ENCODE assay signal across 15 cellular contexts in the genomic region with DNA sequence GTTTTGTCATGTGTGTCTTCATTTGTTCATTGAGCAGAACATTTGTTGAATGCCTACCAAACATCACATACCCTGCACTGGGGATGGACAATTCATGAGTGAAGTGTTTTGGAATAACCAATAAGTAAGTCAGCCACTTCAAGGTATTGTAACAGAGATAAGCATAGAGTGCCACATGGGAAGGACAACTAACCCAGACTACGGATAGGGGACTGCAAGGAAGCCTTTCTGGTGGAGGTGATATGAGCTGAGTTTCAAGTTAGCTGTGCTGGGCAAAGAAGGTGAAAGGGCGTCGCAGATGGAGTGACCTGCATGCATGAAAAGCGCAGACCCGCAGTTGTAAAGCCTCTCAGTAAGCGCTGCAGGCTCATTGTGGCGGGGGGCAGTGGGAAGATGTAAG.
A peak's percentile ranks its signal among the peaks of the same experiment; 100 is the strongest.
DNase-seq lines count a peak whose midpoint lies in the region; ATAC-seq and TF ChIP-seq lines count a peak whose summit lies in the region.
"Had no signal": no experiment of that assay in that cellular context is flagged by ENCODE, and none has a peak within 500 bp of the region (broad histone marks: within the 10 kb centered on the region; RNA-seq: fewer than 3 reads in every experiment).

No MANE protein-coding gene starts in this region.

- CTCF ChIA-PET in activated CD8-positive, alpha-beta T cell treated with anti-CD3 and anti-CD28 coated beads for 36 hours (lab: Charles Lee), result interaction anchor here (1.1 to 4.1 kb wide), 2 partner anchors 18 to 48 kb away, joined by 4 to 26 read pairs; no protein-coding TSS in a partner anchor
- CTCF ChIA-PET in activated CD8-positive, alpha-beta T cell treated with anti-CD3 and anti-CD28 coated beads, Interleukin-2, amount 10 ng/mL, durations not matched to agents 7 days and 5 days (lab: Charles Lee), result interaction anchor here (2.0 to 4.0 kb wide), 2 partner anchors 18 to 48 kb away, joined by 5 to 31 read pairs; no protein-coding TSS in a partner anchor

- TF ChIP-seq POLR2A in adrenal gland (IDR thresholded peaks at IDR 0.05), result no peak

- no peak overlapping the region for H3K4me3 Mint-ChIP-seq in activated CD8-positive, alpha-beta T cell treated with anti-CD3 and anti-CD28 coated beads for 36 hours
- H3K4me3 Mint-ChIP-seq in activated CD8-positive, alpha-beta T cell treated with anti-CD3 and anti-CD28 coated beads, Interleukin-2, amount 10 ng/mL, durations not matched to agents 7 days and 5 days, result no peak overlapping the region
- H3K4me3 Mint-ChIP-seq in activated T-helper 17 cell treated with anti-CD3 and anti-CD28 coated beads, Interleukin-2, amount 50 U/mL, for 72 hours, result no peak overlapping the region
- no peak overlapping the region for H3K4me3 Mint-ChIP-seq in memory B cell
- H3K4me3 Mint-ChIP-seq: CD8-positive, alpha-beta memory T cell; GM23338 had no signal

- no peak overlapping the region for H3K4me3 ChIP-seq in adrenal gland
- H3K4me3 ChIP-seq: BLaER1, GM23338 had no signal

- H3K9me3 ChIP-seq in adrenal gland (replicated peaks in 1 of 3), result no peaks in the 10 kb centered on the region
- H3K9me3 ChIP-seq: BLaER1, Caco-2 had no signal

- H3K27me3 Mint-ChIP-seq in activated CD8-positive, alpha-beta T cell treated with anti-CD3 and anti-CD28 coated beads for 36 hours, result no peaks in the 10 kb centered on the region
- no peaks in the 10 kb centered on the region for H3K27me3 Mint-ChIP-seq in activated CD8-positive, alpha-beta T cell treated with anti-CD3 and anti-CD28 coated beads, Interleukin-2, amount 10 ng/mL, durations not matched to agents 7 days and 5 days (ENCODE audit: low read depth)
- H3K27me3 Mint-ChIP-seq in activated T-helper 17 cell treated with anti-CD3 and anti-CD28 coated beads, Interleukin-2, amount 50 U/mL, for 72 hours, result no peaks in the 10 kb centered on the region
- no peaks in the 10 kb centered on the region for H3K27me3 Mint-ChIP-seq in memory B cell

- no peak for ATAC-seq in activated CD8-positive, alpha-beta T cell treated with anti-CD3 and anti-CD28 coated beads for 36 hours
- no peak for ATAC-seq in activated CD8-positive, alpha-beta T cell treated with anti-CD3 and anti-CD28 coated beads, Interleukin-2, amount 10 ng/mL, durations not matched to agents 7 days and 5 days
- ATAC-seq in activated T-helper 17 cell treated with anti-CD3 and anti-CD28 coated beads, Interleukin-2, amount 50 U/mL, for 72 hours (replicated peaks), result no peak
- no peak for ATAC-seq in memory B cell (ENCODE audit: low read depth)
- ATAC-seq: GM23338 had no signal

- no peak for TF ChIP-seq CTCF in activated CD8-positive, alpha-beta T cell treated with anti-CD3 and anti-CD28 coated beads for 36 hours (IDR thresholded peaks at IDR 0.05)
- TF ChIP-seq CTCF in adrenal gland (IDR thresholded peaks at IDR 0.05), result no peak

- H3K36me3 Mint-ChIP-seq in activated CD8-positive, alpha-beta T cell treated with anti-CD3 and anti-CD28 coated beads for 36 hours (ENCODE audit: low read depth), result peaks cover 32% of the 10 kb centered on the region
- peaks cover 26% of the 10 kb centered on the region for H3K36me3 Mint-ChIP-seq in activated CD8-positive, alpha-beta T cell treated with anti-CD3 and anti-CD28 coated beads, Interleukin-2, amount 10 ng/mL, durations not matched to agents 7 days and 5 days (ENCODE audit: low read depth)
- H3K36me3 Mint-ChIP-seq in activated T-helper 17 cell treated with anti-CD3 and anti-CD28 coated beads, Interleukin-2, amount 50 U/mL, for 72 hours (ENCODE audit: low read depth), result peaks cover 54% of the 10 kb centered on the region
- H3K36me3 Mint-ChIP-seq in memory B cell, result peaks cover 26% of the 10 kb centered on the region

- 88 to 93% (median 91%) methylated on average over 7 of the region's 7 CpGs for WGBS in adrenal gland, 4 donors

- H3K36me3 ChIP-seq in adrenal gland (replicated peaks in 1 of 2), result peaks cover 0 to 5% of the 10 kb centered on the region in 2 donors

- H3K9me3 Mint-ChIP-seq in activated CD8-positive, alpha-beta T cell treated with anti-CD3 and anti-CD28 coated beads for 36 hours, result no peaks in the 10 kb centered on the region
- no peaks in the 10 kb centered on the region for H3K9me3 Mint-ChIP-seq in activated CD8-positive, alpha-beta T cell treated with anti-CD3 and anti-CD28 coated beads, Interleukin-2, amount 10 ng/mL, durations not matched to agents 7 days and 5 days (ENCODE audit: insufficient read depth)
- no peaks in the 10 kb centered on the region for H3K9me3 Mint-ChIP-seq in activated T-helper 17 cell treated with anti-CD3 and anti-CD28 coated beads, Interleukin-2, amount 50 U/mL, for 72 hours
- no peaks in the 10 kb centered on the region for H3K9me3 Mint-ChIP-seq in memory B cell
- H3K9me3 Mint-ChIP-seq: CD8-positive, alpha-beta memory T cell; GM23338 had no signal

- H3K27me3 ChIP-seq in adrenal gland, result no peaks in the 10 kb centered on the region
- H3K27me3 ChIP-seq: BLaER1 had no signal

- intact Hi-C loops in activated CD8-positive, alpha-beta T cell treated with anti-CD3 and anti-CD28 coated beads for 36 hours (cut with micrococcal nuclease), result no loop called here
- intact Hi-C loops in adrenal gland (cut with DNase I), result no loop called here

- POLR2A ChIA-PET in activated CD8-positive, alpha-beta T cell treated with anti-CD3 and anti-CD28 coated beads for 36 hours (lab: Charles Lee), result interaction anchor here (1.5 kb wide), 1 partner anchor 17 kb away, joined by 6 read pairs; no protein-coding TSS in a partner anchor
- POLR2A ChIA-PET in activated CD8-positive, alpha-beta T cell treated with anti-CD3 and anti-CD28 coated beads, Interleukin-2, amount 10 ng/mL, durations not matched to agents 7 days and 5 days (lab: Charles Lee), result no interaction called here

- peaks cover 0 to 11% of the 10 kb centered on the region in 2 donors for H3K4me1 ChIP-seq in adrenal gland (replicated peaks in 1 of 2)

- peak overlapping the region; percentile 4 for H3K27ac Mint-ChIP-seq in activated CD8-positive, alpha-beta T cell treated with anti-CD3 and anti-CD28 coated beads for 36 hours
- no peak overlapping the region for H3K27ac Mint-ChIP-seq in activated CD8-positive, alpha-beta T cell treated with anti-CD3 and anti-CD28 coated beads, Interleukin-2, amount 10 ng/mL, durations not matched to agents 7 days and 5 days
- H3K27ac Mint-ChIP-seq in activated T-helper 17 cell treated with anti-CD3 and anti-CD28 coated beads, Interleukin-2, amount 50 U/mL, for 72 hours, result peak overlapping the region; percentile 3
- peak overlapping the region; percentile 5 for H3K27ac Mint-ChIP-seq in memory B cell
- H3K27ac Mint-ChIP-seq: GM23338 had no signal

- peaks cover 13% of the 10 kb centered on the region for H3K4me1 Mint-ChIP-seq in activated CD8-positive, alpha-beta T cell treated with anti-CD3 and anti-CD28 coated beads for 36 hours (ENCODE audit: low read depth)
- peaks cover 2% of the 10 kb centered on the region for H3K4me1 Mint-ChIP-seq in activated CD8-positive, alpha-beta T cell treated with anti-CD3 and anti-CD28 coated beads, Interleukin-2, amount 10 ng/mL, durations not matched to agents 7 days and 5 days (ENCODE audit: low read depth)
- H3K4me1 Mint-ChIP-seq in activated T-helper 17 cell treated with anti-CD3 and anti-CD28 coated beads, Interleukin-2, amount 50 U/mL, for 72 hours, result peaks cover 6% of the 10 kb centered on the region
- peaks cover 3% of the 10 kb centered on the region for H3K4me1 Mint-ChIP-seq in memory B cell

- H3K27ac ChIP-seq in adrenal gland, result no peak overlapping the region
- H3K27ac ChIP-seq: 22Rv1, BLaER1 had no signal

- no peak for DNase-seq in activated CD8-positive, alpha-beta T cell treated with anti-CD3 and anti-CD28 coated beads for 36 hours
- DNase-seq in activated CD8-positive, alpha-beta T cell treated with anti-CD3 and anti-CD28 coated beads, Interleukin-2, amount 10 ng/mL, durations not matched to agents 7 days and 5 days, result no peak
- DNase-seq in memory B cell (ENCODE audit: low spot score in 2 of 2) (no peak), adrenal gland (no peak), NCI-H345 (lab: John Stamatoyannopoulos, UW) (no peak), NCI-H1694 (lab: John Stamatoyannopoulos, UW) (no peak)
- DNase-seq: Caco-2; CD8-positive, alpha-beta memory T cell; DND-41; GDM1; H7 had no signal
